8 cellular contexts compared by ENCODE assay signal in genomic region chr10:96334888-96335526, GRCh38. TPM values are rescaled to one million over a fixed set of nuclear protein-coding genes. Genes with fewer than 3 reads are reported as not detected.
DNase-seq lines count a peak whose midpoint lies in the region; ATAC-seq and TF ChIP-seq lines count a peak whose summit lies in the region.

No MANE protein-coding gene starts in this region.

- H3K36me3 Mint-ChIP-seq in neural crest cell (ENCODE audit: low read depth) = no peaks in the 10 kb centered on the region
- no peaks in the 10 kb centered on the region for H3K36me3 Mint-ChIP-seq in activated naive CD8-positive, alpha-beta T cell treated with anti-CD3 and anti-CD28 coated beads for 36 hours

- ATAC-seq in GM21619 (IDR thresholded peaks at IDR 0.05; ENCODE audit: unreplicated experiment) = no peak

- H3K27me3 ChIP-seq in NT2/D1 (ENCODE audit: insufficient read depth, insufficient read length) = no peaks in the 10 kb centered on the region
- H3K27me3 ChIP-seq in esophagus muscularis mucosa = peaks cover 0 to 14% (median 1%) of the 10 kb centered on the region in 4 donors

- TF ChIP-seq EP300 in esophagus muscularis mucosa (IDR thresholded peaks at IDR 0.05) = no peak

- no peak overlapping the region for H3K27ac Mint-ChIP-seq in neural crest cell (ENCODE audit: unreplicated experiment)
- H3K27ac Mint-ChIP-seq in activated naive CD8-positive, alpha-beta T cell treated with anti-CD3 and anti-CD28 coated beads for 36 hours = no peak overlapping the region

- H3K27me3 Mint-ChIP-seq in neural crest cell (ENCODE audit: low read depth) = peaks cover 3% of the 10 kb centered on the region
- H3K27me3 Mint-ChIP-seq in activated naive CD8-positive, alpha-beta T cell treated with anti-CD3 and anti-CD28 coated beads for 36 hours = peaks cover 6% of the 10 kb centered on the region

- peaks cover 5% of the 10 kb centered on the region for H3K4me1 Mint-ChIP-seq in neural crest cell
- peaks cover 17% of the 10 kb centered on the region for H3K4me1 Mint-ChIP-seq in activated naive CD8-positive, alpha-beta T cell treated with anti-CD3 and anti-CD28 coated beads for 36 hours

- no peak overlapping the region for H3K4me3 Mint-ChIP-seq in neural crest cell
- no peak overlapping the region for H3K4me3 Mint-ChIP-seq in activated naive CD8-positive, alpha-beta T cell treated with anti-CD3 and anti-CD28 coated beads for 36 hours

- no peak for TF ChIP-seq POLR2A in esophagus muscularis mucosa (IDR thresholded peaks at IDR 0.05; ENCODE audit: low read depth)

- no peaks in the 10 kb centered on the region for H3K9me3 ChIP-seq in NT2/D1 (ENCODE audit: insufficient read depth, low read length)
- no peaks in the 10 kb centered on the region for H3K9me3 ChIP-seq in esophagus muscularis mucosa

- TF ChIP-seq CTCF in AG09319 (IDR thresholded peaks at IDR 0.05; ENCODE audit: low read depth, low read length) = peak; percentile 82
- TF ChIP-seq CTCF in GM12875 (IDR thresholded peaks at IDR 0.05; ENCODE audit: borderline replicate concordance, insufficient read depth, low read depth, low read length) = peak; percentile 61
- peak; percentile 50 to 80 (median 57) for TF ChIP-seq CTCF in esophagus muscularis mucosa (IDR thresholded peaks at IDR 0.05)
- peak; percentile 80 for TF ChIP-seq CTCF in neural crest cell (conservative IDR thresholded peaks at IDR 0.05)

- no peak overlapping the region for H3K4me3 ChIP-seq in GM12875 (ENCODE audit: low read depth, low read length)
- H3K4me3 ChIP-seq in NT2/D1 (ENCODE audit: insufficient read length, low read depth) = no peak overlapping the region
- no peak overlapping the region for H3K4me3 ChIP-seq in esophagus muscularis mucosa

- DNase-seq in AG09319 (ENCODE audit: extremely low read depth, low read depth) (no peak), NT2/D1 (ENCODE audit: low read depth, low spot score) (peak; percentile 42), esophagus muscularis mucosa (ENCODE audit: extremely low spot score) (no peak), neural crest cell (ENCODE audit: low read depth, low spot score) (peak; percentile 33), NK-92 (lab: John Stamatoyannopoulos, UW; ENCODE audit: unreplicated experiment) (no peak)
- no peak for DNase-seq in activated naive CD8-positive, alpha-beta T cell treated with anti-CD3 and anti-CD28 coated beads for 36 hours

- no peaks in the 10 kb centered on the region for H3K4me1 ChIP-seq in NT2/D1 (ENCODE audit: insufficient read depth, insufficient read length)
- no peaks in the 10 kb centered on the region for H3K4me1 ChIP-seq in esophagus muscularis mucosa

- no peak overlapping the region for H3K27ac ChIP-seq in esophagus muscularis mucosa (replicated peaks in 1 of 4)

- H3K36me3 ChIP-seq in NT2/D1 (ENCODE audit: insufficient read depth, insufficient read length, low read length) (no peaks in the 10 kb centered on the region), esophagus muscularis mucosa (no peaks in the 10 kb centered on the region)

- no peaks in the 10 kb centered on the region for H3K9me3 Mint-ChIP-seq in neural crest cell
- no peaks in the 10 kb centered on the region for H3K9me3 Mint-ChIP-seq in activated naive CD8-positive, alpha-beta T cell treated with anti-CD3 and anti-CD28 coated beads for 36 hours

- WGBS in esophagus muscularis mucosa = 31% methylated on average over 3 of the region's 4 CpGs

- H3K9ac ChIP-seq in NT2/D1 (ENCODE audit: insufficient read length, low read depth) = no peak overlapping the region

- intact Hi-C loops in esophagus muscularis mucosa (cut with DNase I) = no loop called here

RNA-seq across cellular contexts. Expression of gene OPALIN, which starts 23.8 kb away (rescaled TPM):
- not detected for total RNA-seq in esophagus muscularis mucosa
- not detected in 2 replicates for total RNA-seq in neural crest cell
- not detected for total RNA-seq in activated naive CD8-positive, alpha-beta T cell treated with anti-CD3 and anti-CD28 coated beads for 36 hours

RNA-seq across cellular contexts. Expression of gene DNTT, which starts 30.8 kb away (rescaled TPM):
- not detected for total RNA-seq in esophagus muscularis mucosa
- total RNA-seq in neural crest cell = not detected in 2 replicates
- not detected for total RNA-seq in activated naive CD8-positive, alpha-beta T cell treated with anti-CD3 and anti-CD28 coated beads for 36 hours

Comparison
In these comparisons a context has a peak if more than half of its experiments do, and no peak if none do; other contexts are left out.
1. DNase-seq: peak in NT2/D1 (single experiment) and neural crest cell (single experiment); none in AG09319 (single experiment), esophagus muscularis mucosa (single experiment), activated naive CD8-positive, alpha-beta T cell treated with anti-CD3 and anti-CD28 coated beads for 36 hours (single experiment) and NK-92 (single experiment).
2. Peak in every context shown above with its lines, with median percentiles within 50 percentile points of each other: CTCF ChIP-seq.